Comparison of ENCODE assay signal across 1 cellular context in the genomic region with DNA sequence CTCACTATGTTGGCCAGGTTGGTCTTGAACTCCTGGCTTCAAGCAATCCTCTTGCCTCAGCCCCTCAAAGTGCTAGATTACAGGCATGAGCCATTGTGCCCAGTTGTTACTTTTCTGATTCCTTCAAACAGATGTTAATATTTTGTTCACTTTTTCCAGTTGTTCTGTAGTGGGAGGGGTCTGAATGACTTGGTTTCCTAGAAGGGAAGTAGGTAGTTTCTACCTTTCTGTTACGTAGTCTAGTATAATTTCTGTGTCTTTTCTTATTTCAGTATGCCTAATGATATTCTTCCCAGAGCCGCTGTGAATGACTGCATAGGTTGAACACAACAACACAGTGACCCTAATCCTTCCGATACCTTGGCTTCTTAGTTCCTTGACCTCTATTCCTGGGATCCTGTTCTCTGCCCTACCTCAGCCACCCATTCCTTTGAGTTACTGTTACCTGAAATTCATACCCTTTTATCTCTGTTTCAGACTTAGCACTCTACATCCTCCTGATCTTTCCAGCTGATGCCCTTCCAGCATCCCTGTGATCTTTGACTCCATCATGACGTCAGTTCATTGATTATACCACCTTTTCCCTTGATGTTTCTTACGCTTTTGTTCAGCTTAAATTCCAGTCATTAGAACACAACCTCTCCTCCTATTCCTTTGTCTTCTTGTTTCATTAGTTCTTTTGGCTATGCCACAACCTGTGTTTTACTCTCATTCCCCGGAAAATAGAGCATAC.
A peak's percentile ranks its signal among the peaks of the same experiment; 100 is the strongest.
TF ChIP-seq lines count a peak whose summit lies in the region.

No MANE protein-coding gene starts in this region.

TF ChIP-seq in HEK293, 187 proteins besides CTCF, POLR2A, EP300 and RAD21 (continued from another document):
- 0 out of 2 replicates have a peak, but pooled peaks have one; percentile 13 for TF ChIP-seq IKZF3 (tag by site-specific recombination; IDR thresholded peaks at IDR 0.05)
- TF ChIP-seq ZNF391 (tag by site-specific recombination; IDR thresholded peaks at IDR 0.05; ENCODE audit: borderline replicate concordance, low read depth): no peak
